ENCODE assay signal across 24 cellular contexts in the genomic region with DNA sequence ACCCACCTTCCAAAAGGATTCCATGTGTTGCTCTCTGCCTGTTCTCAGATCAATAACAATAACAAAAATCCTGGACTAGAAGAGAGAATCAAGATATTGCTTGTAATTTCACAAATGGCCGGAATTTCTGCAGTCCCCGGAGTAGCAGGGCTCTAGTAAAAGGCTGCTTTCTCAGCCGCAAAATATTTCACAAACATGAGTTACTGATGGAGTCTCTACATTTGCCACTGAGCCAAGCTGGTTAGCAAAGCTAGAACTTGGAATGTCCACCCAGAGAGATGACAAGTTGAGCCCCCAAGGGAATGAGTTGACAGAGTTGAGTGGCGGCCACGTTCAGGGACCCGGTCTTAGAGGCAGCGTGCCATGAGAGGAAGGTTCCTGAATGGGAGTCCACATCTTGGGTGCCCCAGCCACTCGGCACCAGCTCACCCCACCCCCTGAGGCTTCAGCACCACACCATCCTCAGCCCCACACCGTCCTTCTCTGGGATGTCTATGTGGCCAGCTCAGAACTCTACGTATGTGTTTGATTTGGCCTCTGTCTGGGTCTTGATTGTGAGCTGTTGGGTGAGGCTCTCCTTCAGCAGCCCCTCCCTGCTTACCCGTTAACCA. TPM values are rescaled to one million over a fixed set of nuclear protein-coding genes. Genes with fewer than 3 reads are reported as not detected.
"Had no signal": no experiment of that assay in that cellular context is flagged by ENCODE, and none has a peak within 500 bp of the region (broad histone marks: within the 10 kb centered on the region; RNA-seq: fewer than 3 reads in every experiment).

No MANE protein-coding gene starts in this region.

- H3K27me3 Mint-ChIP-seq: activated CD4-positive, alpha-beta memory T cell treated with anti-CD3 and anti-CD28 coated beads for 36 hours; activated CD8-positive, alpha-beta memory T cell treated with anti-CD3 and anti-CD28 coated beads, Interleukin-2, amount 10 ng/mL, durations not matched to agents 7 days and 5 days; activated T-helper 17 cell treated with anti-CD3 and anti-CD28 coated beads, Interleukin-2, amount 50 U/mL, for 72 hours had no signal

- H3K27ac Mint-ChIP-seq: activated B cell treated with CpG ODN at 0.5 μM for 24 hours; activated CD4-positive, alpha-beta memory T cell treated with anti-CD3 and anti-CD28 coated beads for 36 hours; activated CD8-positive, alpha-beta memory T cell treated with anti-CD3 and anti-CD28 coated beads, Interleukin-2, amount 10 ng/mL, durations not matched to agents 7 days and 5 days; activated naive CD8-positive, alpha-beta T cell treated with anti-CD3 and anti-CD28 coated beads, Interleukin-2, amount 10 ng/mL, durations not matched to agents 7 days and 5 days; activated T-helper 17 cell treated with anti-CD3 and anti-CD28 coated beads, Interleukin-2, amount 50 U/mL, for 72 hours; memory B cell; neural progenitor cell; T-cell had no signal

- H3K9me3 Mint-ChIP-seq: activated B cell treated with CpG ODN at 0.5 μM for 24 hours; activated CD4-positive, alpha-beta memory T cell treated with anti-CD3 and anti-CD28 coated beads for 36 hours; activated naive CD8-positive, alpha-beta T cell treated with anti-CD3 and anti-CD28 coated beads, Interleukin-2, amount 10 ng/mL, durations not matched to agents 7 days and 5 days; activated T-helper 17 cell treated with anti-CD3 and anti-CD28 coated beads, Interleukin-2, amount 50 U/mL, for 72 hours; memory B cell; naive B cell; neural progenitor cell; T-cell had no signal

- H3K9me3 ChIP-seq: left lung, mucosa of descending colon, pancreas, transverse colon, vagina had no signal

- H3K4me1 Mint-ChIP-seq: activated B cell treated with CpG ODN at 0.5 μM for 24 hours; activated CD8-positive, alpha-beta memory T cell treated with anti-CD3 and anti-CD28 coated beads, Interleukin-2, amount 10 ng/mL, durations not matched to agents 7 days and 5 days; activated naive CD8-positive, alpha-beta T cell treated with anti-CD3 and anti-CD28 coated beads, Interleukin-2, amount 10 ng/mL, durations not matched to agents 7 days and 5 days; activated T-helper 17 cell treated with anti-CD3 and anti-CD28 coated beads, Interleukin-2, amount 50 U/mL, for 72 hours; memory B cell; naive B cell; neural progenitor cell; T-cell had no signal

- DNase-seq: activated B cell treated with CpG ODN at 0.5 μM for 24 hours; activated CD4-positive, alpha-beta memory T cell treated with anti-CD3 and anti-CD28 coated beads for 36 hours; activated CD4-positive, alpha-beta T cell treated with anti-CD3 and anti-CD28 coated beads for 4 hours; activated CD8-positive, alpha-beta memory T cell treated with anti-CD3 and anti-CD28 coated beads, Interleukin-2, amount 10 ng/mL, durations not matched to agents 7 days and 5 days; activated naive CD4-positive, alpha-beta T cell treated with Interleukin-2 at 50 U/mL for 16 hours; activated naive CD8-positive, alpha-beta T cell treated with anti-CD3 and anti-CD28 coated beads, Interleukin-2, amount 10 ng/mL, durations not matched to agents 7 days and 5 days; activated T-cell treated with anti-CD3 and anti-CD28 coated beads, Interleukin-2, amount 50 U/mL, for 1 hour; brain microvascular endothelial cell; foreskin keratinocyte; kidney; left lung; mucosa of descending colon; naive B cell; pancreas; stimulated activated CD4-positive, alpha-beta T cell treated with anti-CD3 and anti-CD28 coated beads, Interleukin-2, amount 100 ng/mL, for 24 hours; stimulated activated naive CD4-positive, alpha-beta T cell treated with Interleukin-2 at 50 U/mL for 16 hours; substantia nigra; T-cell; transverse colon had no signal

- H3K4me3 ChIP-seq: left lung, mucosa of descending colon, neural progenitor cell, pancreas, transverse colon, vagina had no signal

- H3K36me3 Mint-ChIP-seq: activated CD4-positive, alpha-beta memory T cell treated with anti-CD3 and anti-CD28 coated beads for 36 hours; activated CD8-positive, alpha-beta memory T cell treated with anti-CD3 and anti-CD28 coated beads, Interleukin-2, amount 10 ng/mL, durations not matched to agents 7 days and 5 days; activated naive CD8-positive, alpha-beta T cell treated with anti-CD3 and anti-CD28 coated beads, Interleukin-2, amount 10 ng/mL, durations not matched to agents 7 days and 5 days; memory B cell; naive B cell; neural progenitor cell; T-cell had no signal

- H3K27ac ChIP-seq: brain microvascular endothelial cell, foreskin keratinocyte, left lung, neural progenitor cell, pancreas, transverse colon, vagina had no signal

- H3K4me1 ChIP-seq: left lung, neural progenitor cell, pancreas had no signal

- ATAC-seq: activated CD8-positive, alpha-beta memory T cell treated with anti-CD3 and anti-CD28 coated beads, Interleukin-2, amount 10 ng/mL, durations not matched to agents 7 days and 5 days; activated T-helper 17 cell treated with anti-CD3 and anti-CD28 coated beads, Interleukin-2, amount 50 U/mL, for 72 hours; foreskin keratinocyte; left lung; mucosa of descending colon; pancreas; SK-N-SH treated with all-trans-retinoic acid at 6 μM for 48 hours; T-cell had no signal

- H3K36me3 ChIP-seq: brain microvascular endothelial cell, left lung, neural progenitor cell, pancreas, transverse colon had no signal

- H3K4me3 Mint-ChIP-seq: activated B cell treated with CpG ODN at 0.5 μM for 24 hours; activated CD4-positive, alpha-beta memory T cell treated with anti-CD3 and anti-CD28 coated beads for 36 hours; activated CD8-positive, alpha-beta memory T cell treated with anti-CD3 and anti-CD28 coated beads, Interleukin-2, amount 10 ng/mL, durations not matched to agents 7 days and 5 days; activated naive CD8-positive, alpha-beta T cell treated with anti-CD3 and anti-CD28 coated beads, Interleukin-2, amount 10 ng/mL, durations not matched to agents 7 days and 5 days; activated T-helper 17 cell treated with anti-CD3 and anti-CD28 coated beads, Interleukin-2, amount 50 U/mL, for 72 hours; memory B cell; neural progenitor cell; T-cell had no signal

- H3K27me3 ChIP-seq: brain microvascular endothelial cell, left lung, neural progenitor cell, pancreas, transverse colon, vagina had no signal

RNA-seq across cellular contexts. Expression of gene FBLN5, which starts 15.9 kb away (rescaled TPM):
- total RNA-seq: activated B cell treated with CpG ODN at 0.5 μM for 24 hours had no signal
